In the genomic region with DNA sequence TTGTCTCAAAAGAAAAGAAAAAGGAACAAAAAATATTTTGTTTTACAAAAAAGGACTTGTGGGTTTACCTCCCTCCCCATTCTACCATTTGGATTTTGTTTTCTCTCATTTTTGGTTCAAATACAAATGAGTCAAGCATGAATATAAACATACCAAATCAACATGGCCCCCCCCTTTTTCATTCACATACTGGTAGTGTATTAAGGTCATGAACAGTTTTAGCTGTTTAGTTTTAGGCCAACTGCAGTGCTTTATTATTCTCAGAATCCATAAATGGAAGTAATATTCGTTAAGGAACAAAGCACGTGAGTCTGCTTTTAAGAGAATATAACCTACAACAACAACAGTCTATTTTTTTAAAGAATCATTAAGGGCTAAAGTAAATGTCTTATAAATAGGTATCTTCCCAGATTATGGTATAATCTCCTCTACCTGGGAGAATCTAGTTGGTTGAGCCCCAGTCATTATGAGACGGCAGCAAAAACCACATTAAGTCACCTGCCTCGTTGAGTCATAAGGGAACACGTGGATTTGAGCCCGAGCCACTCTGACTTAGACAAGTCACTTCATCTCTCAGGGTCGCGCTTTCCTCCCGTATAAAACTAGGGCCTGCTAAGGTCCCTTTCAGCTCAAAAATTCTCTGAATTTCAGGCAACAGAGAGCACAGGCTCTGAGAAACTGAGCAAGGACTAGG, we compare ENCODE assay signal across 11 cellular contexts. TPM values are rescaled to one million over a fixed set of nuclear protein-coding genes. Genes with fewer than 3 reads are reported as not detected.
DNase-seq lines count a peak whose midpoint lies in the region; ATAC-seq and TF ChIP-seq lines count a peak whose summit lies in the region.
"Had no signal": no experiment of that assay in that cellular context is flagged by ENCODE, and none has a peak within 500 bp of the region (broad histone marks: within the 10 kb centered on the region; RNA-seq: fewer than 3 reads in every experiment).

No MANE protein-coding gene starts in this region.

- no peak for TF ChIP-seq CTCF in dorsolateral prefrontal cortex (IDR thresholded peaks at IDR 0.05 in 54 of 56, conservative IDR thresholded peaks at IDR 0.05 in 2 of 56; ENCODE audit: low read depth in 1 of 56, partially characterized antibody in 56 of 56)

- intact Hi-C loops in dorsolateral prefrontal cortex (cut with DNase I): no loop called here

- no peak overlapping the region for H3K4me3 Mint-ChIP-seq in immature natural killer cell

- ATAC-seq in GM18517 (IDR thresholded peaks at IDR 0.05; ENCODE audit: unreplicated experiment): peak; percentile 73
- ATAC-seq in HG02610 (IDR thresholded peaks at IDR 0.05; ENCODE audit: unreplicated experiment): peak; percentile 87

- H3K27me3 Mint-ChIP-seq in immature natural killer cell (ENCODE audit: low read depth in 3 of 3): peaks cover 0 to 1% (median 0%) of the 10 kb centered on the region in 3 donors

- peaks cover 0 to 4% of the 10 kb centered on the region in 2 donors for H3K4me1 Mint-ChIP-seq in immature natural killer cell

- H3K27ac ChIP-seq in dorsolateral prefrontal cortex: no peak overlapping the region
- H3K27ac ChIP-seq: tibial artery had no signal

- H3K36me3 Mint-ChIP-seq in immature natural killer cell: peaks cover 0 to 16% (median 14%) of the 10 kb centered on the region in 3 donors

- no peak overlapping the region for H3K4me3 ChIP-seq in dorsolateral prefrontal cortex
- H3K4me3 ChIP-seq: tibial artery had no signal

- peaks cover 0 to 77% (median 7%) of the 10 kb centered on the region in 45 donors for H3K27me3 ChIP-seq in dorsolateral prefrontal cortex
- H3K27me3 ChIP-seq: tibial artery had no signal

- peaks cover 0 to 1% (median 0%) of the 10 kb centered on the region in 6 donors for H3K9me3 Mint-ChIP-seq in immature natural killer cell

- no peak overlapping the region for H3K27ac Mint-ChIP-seq in immature natural killer cell

- DNase-seq in activated CD4-positive, alpha-beta T cell treated with anti-CD3 and anti-CD28 coated beads for 48 hours: peak; percentile 56
- DNase-seq in stimulated activated CD4-positive, alpha-beta T cell treated with anti-CD3 and anti-CD28 coated beads, Interleukin-1b, Interleukin-23, amount 100 ng/mL, for 48 hours: peak; percentile 54
- DNase-seq in NCI-H2029 treated with DMSO at 0.1 percent for 48 hours (lab: John Stamatoyannopoulos, UW) (no peak), AG08395 (ENCODE audit: low spot score) (no peak), dorsolateral prefrontal cortex (no peak), immature natural killer cell (no peak)
- DNase-seq: DND-41, MV-4-11, tibial artery had no signal

RNA-seq across cellular contexts. Expression of a gene that starts 26.7 kb away (rescaled TPM):
- 10 to 100 TPM; 15.5 to 27.7 (median 21.4) TPM for total RNA-seq in dorsolateral prefrontal cortex
- 1 to 10 TPM in 2 of 3 donors, under 1 TPM in 1; 0.49 to 3.9 (median 1.2) TPM for polyA plus RNA-seq in immature natural killer cell

Comparison
In these comparisons a context has a peak if more than half of its experiments do, and no peak if none do; other contexts are left out.
1. DNase-seq: peak in activated CD4-positive, alpha-beta T cell treated with anti-CD3 and anti-CD28 coated beads for 48 hours (single experiment) and stimulated activated CD4-positive, alpha-beta T cell treated with anti-CD3 and anti-CD28 coated beads, Interleukin-1b, Interleukin-23, amount 100 ng/mL, for 48 hours (single experiment); none in NCI-H2029 treated with DMSO at 0.1 percent for 48 hours (single experiment), AG08395 (single experiment), dorsolateral prefrontal cortex (0 of 10) and immature natural killer cell (0 of 3).